Comparison of ENCODE assay signal across 1 cellular context in genomic region chr4:14650127-14650526, GRCh38.
TF ChIP-seq lines count a peak whose summit lies in the region.

No MANE protein-coding gene starts in this region.

TF ChIP-seq in GM23338, 12 proteins besides CTCF, POLR2A, EP300 and RAD21 (continued from another document):
- TF ChIP-seq ZNF462 (CRISPR knock-in tag; IDR thresholded peaks at IDR 0.05): no peak
